ENCODE assay signal across 12 cellular contexts in genomic region chr17:60163108-60163784, GRCh38. TPM values are rescaled to one million over a fixed set of nuclear protein-coding genes. Genes with fewer than 3 reads are reported as not detected.
DNase-seq lines count a peak whose midpoint lies in the region; ATAC-seq and TF ChIP-seq lines count a peak whose summit lies in the region.
"Had no signal": no experiment of that assay in that cellular context is flagged by ENCODE, and none has a peak within 500 bp of the region (broad histone marks: within the 10 kb centered on the region; RNA-seq: fewer than 3 reads in every experiment).

No MANE protein-coding gene starts in this region.

- H3K27ac Mint-ChIP-seq in chondrocyte (ENCODE audit: unreplicated experiment) (no peak overlapping the region), neural progenitor cell (peak overlapping the region; percentile 78)

- H3K9ac ChIP-seq in Loucy (ENCODE audit: low read depth, low read length, poor library complexity, severe bottlenecking), result no peak overlapping the region
- no peak overlapping the region for H3K9ac ChIP-seq in neural progenitor cell

- H3K27me3 ChIP-seq in Loucy (ENCODE audit: insufficient read depth, low read length, poor library complexity, severe bottlenecking) (no peaks in the 10 kb centered on the region), neural progenitor cell (no peaks in the 10 kb centered on the region)

- H3K4me1 Mint-ChIP-seq in chondrocyte (ENCODE audit: low read depth) (peaks cover 5% of the 10 kb centered on the region), neural progenitor cell (peaks cover 53% of the 10 kb centered on the region)

- H4K20me1 ChIP-seq in Loucy (ENCODE audit: insufficient read depth, low read length, poor library complexity, severe bottlenecking), result no peaks in the 10 kb centered on the region
- no peaks in the 10 kb centered on the region for H4K20me1 ChIP-seq in neural progenitor cell (ENCODE audit: low read depth)

- H3K27me3 Mint-ChIP-seq in chondrocyte (ENCODE audit: low read depth) (peaks cover 6% of the 10 kb centered on the region), neural progenitor cell (ENCODE audit: insufficient read depth, low read depth) (peaks cover 21% of the 10 kb centered on the region)

- H3K36me3 ChIP-seq in Loucy (ENCODE audit: insufficient read depth, low read length) (no peaks in the 10 kb centered on the region), neural progenitor cell (no peaks in the 10 kb centered on the region)

- no peaks in the 10 kb centered on the region for H3K9me3 ChIP-seq in Loucy (ENCODE audit: insufficient read depth, low read depth, low read length)
- no peaks in the 10 kb centered on the region for H3K9me3 ChIP-seq in neural progenitor cell (ENCODE audit: low read depth)

- ATAC-seq in GM18870 (IDR thresholded peaks at IDR 0.05; ENCODE audit: unreplicated experiment) (no peak), GM21515 (IDR thresholded peaks at IDR 0.05; ENCODE audit: unreplicated experiment) (no peak), HG03135 (IDR thresholded peaks at IDR 0.05; ENCODE audit: unreplicated experiment) (no peak)

- H3K9me3 Mint-ChIP-seq in chondrocyte (ENCODE audit: low read depth) (no peaks in the 10 kb centered on the region), neural progenitor cell (no peaks in the 10 kb centered on the region)

- H3K4me3 ChIP-seq in Loucy (ENCODE audit: low read length, poor library complexity, severe bottlenecking), result no peak overlapping the region
- H3K4me3 ChIP-seq in neural progenitor cell, result no peak overlapping the region

- H3K4me1 ChIP-seq in Loucy (ENCODE audit: insufficient read depth, low read length, poor library complexity, severe bottlenecking) (peaks cover 31% of the 10 kb centered on the region), neural progenitor cell (peaks cover 43% of the 10 kb centered on the region)

- H2AFZ ChIP-seq in Loucy (ENCODE audit: low read length) (no peak overlapping the region), neural progenitor cell (replicated peaks) (peak overlapping the region; percentile 58)

- H3F3A ChIP-seq in Loucy (ENCODE audit: low read depth), result peaks cover 4% of the 10 kb centered on the region; the same call in 1 of the 2 replicates
- peaks cover 36% of the 10 kb centered on the region for H3F3A ChIP-seq in neural progenitor cell (ENCODE audit: low read depth)

- H3K4me3 Mint-ChIP-seq in chondrocyte (ENCODE audit: unreplicated experiment), result no peak overlapping the region
- H3K4me3 Mint-ChIP-seq in neural progenitor cell, result no peak overlapping the region

- peak overlapping the region; percentile 18 for H3K27ac ChIP-seq in neural progenitor cell

- TF ChIP-seq CTCF in GM10266 (IDR thresholded peaks at IDR 0.05; ENCODE audit: control insufficient read depth, insufficient read depth, low read depth, missing control alignments) (peak; percentile 6), Loucy (conservative IDR thresholded peaks at IDR 0.05; ENCODE audit: low read length) (peak; percentile 46), chondrocyte (IDR thresholded peaks at IDR 0.05) (peak; percentile 22), neural progenitor cell (IDR thresholded peaks at IDR 0.05) (peak; percentile 33)

- H3K36me3 Mint-ChIP-seq in chondrocyte (ENCODE audit: low read depth) (no peaks in the 10 kb centered on the region), neural progenitor cell (no peaks in the 10 kb centered on the region)

- H3K4me2 ChIP-seq in Loucy (ENCODE audit: low read depth, low read length, poor library complexity, severe bottlenecking) (no peak overlapping the region), neural progenitor cell (peak overlapping the region; percentile 17)

- peak; percentile 20 for DNase-seq in GM10266 (ENCODE audit: extremely low spot score)
- DNase-seq in chondrocyte (ENCODE audit: low spot score), result no peak
- peak; percentile 66 for DNase-seq in neural progenitor cell (ENCODE audit: low spot score)
- no peak for DNase-seq in stimulated activated CD4-positive, alpha-beta T cell treated with anti-CD3 and anti-CD28 coated beads, Interleukin-2, amount 100 ng/mL, for 48 hours
- DNase-seq: activated effector memory CD4-positive, alpha-beta T cell treated with Interleukin-2 at 50 U/mL for 16 hours; NCI-H446 had no signal

- H3K9me2 ChIP-seq in Loucy (replicated peaks; ENCODE audit: low read depth, low read length), result no peaks in the 10 kb centered on the region

- H3K79me2 ChIP-seq in Loucy (ENCODE audit: insufficient read depth, low read length) (no peaks in the 10 kb centered on the region), neural progenitor cell (ENCODE audit: low read depth) (no peaks in the 10 kb centered on the region)

RNA-seq across cellular contexts. Expression of gene CA4, which starts 13.5 kb away (rescaled TPM):
- total RNA-seq in chondrocyte (not detected in 3 replicates), neural progenitor cell (ENCODE audit: low replicate concordance) (14.1 TPM in 2 replicates)
- total RNA-seq: Daoy; T-helper 2 cell treated with Interferon-gamma antibody and Interleukin-4, amounts not matched to agents 100 ng/mL and 5 ng/mL, for 36 hours had no signal

Comparison
In these comparisons a context has a peak if more than half of its experiments do, and no peak if none do; other contexts are left out.
1. DNase-seq: peak in GM10266 (single experiment) and neural progenitor cell (single experiment); none in chondrocyte (single experiment) and stimulated activated CD4-positive, alpha-beta T cell treated with anti-CD3 and anti-CD28 coated beads, Interleukin-2, amount 100 ng/mL, for 48 hours (0 of 2).
2. RNA of gene CA4, which starts 13.5 kb away (total RNA-seq): 14.1 TPM in neural progenitor cell; not detected in chondrocyte; every median in the first group is over 10 times any median in the second.
3. Peak in every context shown above with its lines, with median percentiles within 50 percentile points of each other: CTCF ChIP-seq.